Comparison of ENCODE assay signal across 1 cellular context in genomic region chr6:100673641-100674040, GRCh38.
TF ChIP-seq lines count a peak whose summit lies in the region.

No MANE protein-coding gene starts in this region.

TF ChIP-seq in H1, 55 proteins besides CTCF, POLR2A, EP300 and RAD21 (continued from another document):
- TF ChIP-seq CHD7 (IDR thresholded peaks at IDR 0.05; ENCODE audit: insufficient replicate concordance, low read length) (peak; percentile 30), KDM1A (IDR thresholded peaks at IDR 0.05; ENCODE audit: borderline replicate concordance, low read length) (no peak)
